1 cellular context compared by ENCODE assay signal in genomic region chr5:57085306-57086081, GRCh38.
A peak's percentile ranks its signal among the peaks of the same experiment; 100 is the strongest.
TF ChIP-seq lines count a peak whose summit lies in the region.

No MANE protein-coding gene starts in this region.

TF ChIP-seq in K562, 482 proteins besides CTCF, POLR2A, EP300 and RAD21:
- TF ChIP-seq, protein P1, sequence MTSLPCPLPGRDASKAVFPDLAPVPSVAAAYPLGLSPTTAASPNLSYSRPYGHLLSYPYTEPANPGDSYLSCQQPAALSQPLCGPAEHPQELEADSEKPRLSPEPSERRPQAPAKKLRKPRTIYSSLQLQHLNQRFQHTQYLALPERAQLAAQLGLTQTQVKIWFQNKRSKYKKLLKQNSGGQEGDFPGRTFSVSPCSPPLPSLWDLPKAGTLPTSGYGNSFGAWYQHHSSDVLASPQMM (CRISPR knock-in tag; IDR thresholded peaks at IDR 0.05): no peak
- peak; percentile 18; the same call in 1 of the 2 replicates for TF ChIP-seq NFIC (IDR thresholded peaks at IDR 0.05)
TF ChIP-seq in K562: peak in this region for 1.
